In genomic region chrX:48574270-48575266, GRCh38 we compare ENCODE assay signal across 8 cellular contexts. TPM values are rescaled to one million over a fixed set of nuclear protein-coding genes. Genes with fewer than 3 reads are reported as not detected.
DNase-seq lines count a peak whose midpoint lies in the region; ATAC-seq and TF ChIP-seq lines count a peak whose summit lies in the region.

Gene RBM3 (plus strand): TSS chrX:48574484. CDS start chrX:48575181, 697 bp downstream.

- TF ChIP-seq EP300 in Ishikawa (IDR thresholded peaks at IDR 0.05; ENCODE audit: borderline replicate concordance): no peak

- ATAC-seq in GM21529 (IDR thresholded peaks at IDR 0.05; ENCODE audit: unreplicated experiment): peak; percentile 84
- ATAC-seq in mucosa of descending colon: peak; percentile 98

- peak within 1 kb of the TSS; percentile 59 for H3K4me3 ChIP-seq in epithelial cell of esophagus (ENCODE audit: low read length)
- H3K4me3 ChIP-seq in mucosa of descending colon: peak within 1 kb of the TSS; percentile 51

- TF ChIP-seq CTCF in epithelial cell of esophagus (IDR thresholded peaks at IDR 0.05; ENCODE audit: insufficient read depth, low read depth, low read length, missing control alignments) (peak; percentile 36), mucosa of descending colon (IDR thresholded peaks at IDR 0.05) (no peak)

- no peaks in the 10 kb centered on the region for H3K9me3 ChIP-seq in mucosa of descending colon

- intact Hi-C loops in mucosa of descending colon (cut with DNase I, micrococcal nuclease): no loop called here

- no peaks in the 10 kb centered on the region for H3K36me3 ChIP-seq in mucosa of descending colon (ENCODE audit: low read depth)

- H3K4me1 ChIP-seq in mucosa of descending colon (ENCODE audit: low read depth): peaks cover 7% of the 10 kb centered on the region

- DNase-seq in DMS53 (lab: John Stamatoyannopoulos, UW): peak; percentile 97
- peak; percentile 34 for DNase-seq in OCI-M2 (lab: John Stamatoyannopoulos, UW; ENCODE audit: unreplicated experiment)
- peak; percentile 84 for DNase-seq in activated T-cell treated with anti-CD3 and anti-CD28 coated beads for 4 hours
- DNase-seq in epithelial cell of esophagus (ENCODE audit: low read depth): peak; percentile 91
- DNase-seq in mucosa of descending colon: peak; percentile 92 to 97 (median 93)
- DNase-seq in stimulated activated CD8-positive, alpha-beta memory T cell treated with anti-CD3 and anti-CD28 coated beads, Interleukin-4, amount 100 ng/mL, for 1 hour (ENCODE audit: low read depth in 2 of 2, low spot score in 1 of 2): peak; percentile 66 to 87

- no peak for TF ChIP-seq RAD21 in Ishikawa (IDR thresholded peaks at IDR 0.05; ENCODE audit: low read depth)

TF ChIP-seq in Ishikawa, 13 proteins besides CTCF, POLR2A, EP300 and RAD21:
- TF ChIP-seq CREB1 (IDR thresholded peaks at IDR 0.05; ENCODE audit: low read depth) (no peak), USF1 (IDR thresholded peaks at IDR 0.05) (peak; percentile 76), YY1 (IDR thresholded peaks at IDR 0.05; ENCODE audit: low read depth) (peak; percentile 92), TAF1 (IDR thresholded peaks at IDR 0.05; ENCODE audit: low read depth) (peak; percentile 76), MAX (IDR thresholded peaks at IDR 0.05) (peak; percentile 97), REST (IDR thresholded peaks at IDR 0.05; ENCODE audit: low read depth) (no peak)
TF ChIP-seq in Ishikawa: peak in this region for 4.

RNA-seq across cellular contexts. Expression of gene RBM3, which starts in this region (rescaled TPM):
- total RNA-seq in mucosa of descending colon: 100 to 1,000 TPM in 2 of 3 donors, 10 to 100 TPM in 1; 88.4 to 406 (median 123) TPM

Comparison
In these comparisons a context has a peak if more than half of its experiments do, and no peak if none do; other contexts are left out.
1. Peak in every context shown above with its lines: DNase-seq, ATAC-seq and H3K4me3 ChIP-seq.
2. DNase-seq: peak in every context shown above with its lines; median percentile 97 in DMS53; 93 in mucosa of descending colon; 91 in epithelial cell of esophagus; 84 in activated T-cell treated with anti-CD3 and anti-CD28 coated beads for 4 hours; 76 in stimulated activated CD8-positive, alpha-beta memory T cell treated with anti-CD3 and anti-CD28 coated beads, Interleukin-4, amount 100 ng/mL, for 1 hour; 34 in OCI-M2.